In genomic region chr3:185733980-185734724, GRCh38 we compare ENCODE assay signal across 1 cellular context.
A peak's percentile ranks its signal among the peaks of the same experiment; 100 is the strongest.
TF ChIP-seq lines count a peak whose summit lies in the region.

No MANE protein-coding gene starts in this region.

TF ChIP-seq in K562, 482 proteins besides CTCF, POLR2A, EP300 and RAD21 (continues in another document):
- TF ChIP-seq JUND (IDR thresholded peaks at IDR 0.05; ENCODE audit: borderline replicate concordance, low read depth, low read length) (no peak), JUND (tag; IDR thresholded peaks at IDR 0.05; ENCODE audit: borderline replicate concordance, low read depth, low read length) (no peak; the same call in 2 of the 3 replicates), SAFB2 (IDR thresholded peaks at IDR 0.05; ENCODE audit: borderline replicate concordance, low read depth, low read length, severe bottlenecking) (no peak), STAT5B (CRISPR knock-in tag; IDR thresholded peaks at IDR 0.05) (no peak), CREB3 (tag; conservative IDR thresholded peaks at IDR 0.05; ENCODE audit: low read depth) (0 out of 2 replicates have a peak, but pooled peaks have one; percentile 41), FOXK2 (conservative IDR thresholded peaks at IDR 0.05 in 1 of 2, IDR thresholded peaks at IDR 0.05 in 1 of 2; ENCODE audit: low read depth in 2 of 2) (0 out of 4 replicates have a peak, but pooled peaks of 1 of the 2 experiments have one; percentile 31), PHF21A (IDR thresholded peaks at IDR 0.05; ENCODE audit: borderline replicate concordance, low read depth) (no peak), SMARCC2 (IDR thresholded peaks at IDR 0.05; ENCODE audit: low read depth) (no peak), KHSRP (IDR thresholded peaks at IDR 0.05) (no peak), FUS (optimal IDR thresholded peaks at IDR 0.05; ENCODE audit: low read depth, low read length) (no peak), CREBBP (IDR thresholded peaks at IDR 0.05; ENCODE audit: low read depth, low read length) (no peak), MXI1 (IDR thresholded peaks at IDR 0.05; ENCODE audit: low read depth, low read length) (0 out of 2 replicates have a peak, but pooled peaks have one; percentile 43), SRSF1 (IDR thresholded peaks at IDR 0.05; ENCODE audit: low read depth, low read length) (no peak), NFIX (CRISPR knock-in tag; IDR thresholded peaks at IDR 0.05; ENCODE audit: low read depth) (no peak), NONO (IDR thresholded peaks at IDR 0.05; ENCODE audit: low read depth in 2 of 2, low read length in 1 of 2) (no peak), PTBP1 (IDR thresholded peaks at IDR 0.05; ENCODE audit: low read depth, low read length) (no peak), RBBP5 (IDR thresholded peaks at IDR 0.05; ENCODE audit: borderline replicate concordance, insufficient read depth, low read length, poor library complexity, severe bottlenecking) (peak; percentile 3), ZNF707 (CRISPR knock-in tag; conservative IDR thresholded peaks at IDR 0.05) (no peak), ZNF41 (CRISPR knock-in tag; conservative IDR thresholded peaks at IDR 0.05) (no peak), ZNF766 (CRISPR knock-in tag; conservative IDR thresholded peaks at IDR 0.05) (peak; percentile 79; the same call in 1 of the 2 replicates), ZNF395 (CRISPR knock-in tag; IDR thresholded peaks at IDR 0.05) (0 out of 2 replicates have a peak, but pooled peaks have one; percentile 23), SRF (CRISPR knock-in tag; IDR thresholded peaks at IDR 0.05) (0 out of 4 replicates have a peak, but pooled peaks of 1 of the 2 experiments have one; percentile 32), NEUROD1 (IDR thresholded peaks at IDR 0.05; ENCODE audit: borderline replicate concordance, low read depth, low read length, partially characterized antibody) (no peak), NR1H2 (CRISPR knock-in tag; IDR thresholded peaks at IDR 0.05) (no peak), ADNP (tag; IDR thresholded peaks at IDR 0.05) (0 out of 2 replicates have a peak, but pooled peaks have one; percentile 2), JUNB (CRISPR knock-in tag; conservative IDR thresholded peaks at IDR 0.05) (no peak), CTBP1 (IDR thresholded peaks at IDR 0.05; ENCODE audit: borderline replicate concordance) (peak; percentile 74), MYNN (IDR thresholded peaks at IDR 0.05) (no peak), MYNN (CRISPR knock-in tag; IDR thresholded peaks at IDR 0.05) (no peak), SIX5 (IDR thresholded peaks at IDR 0.05; ENCODE audit: borderline replicate concordance in 1 of 2, insufficient read depth in 1 of 2, low read depth in 1 of 2, low read length in 2 of 2) (no peak), GABPB2 (CRISPR knock-in tag; conservative IDR thresholded peaks at IDR 0.05) (no peak), ELF4 (CRISPR knock-in tag; IDR thresholded peaks at IDR 0.05) (no peak), SMAD2 (IDR thresholded peaks at IDR 0.05; ENCODE audit: low read depth, low read length) (no peak), RREB1 (CRISPR knock-in tag; IDR thresholded peaks at IDR 0.05) (peak; percentile 25; the same call in 1 of the 2 replicates), DPF2 (IDR thresholded peaks at IDR 0.05) (no peak), CEBPG (CRISPR knock-in tag; IDR thresholded peaks at IDR 0.05) (peak; percentile 34; the same call in 1 of the 2 replicates), CEBPG (tag; conservative IDR thresholded peaks at IDR 0.05 in 1 of 2, IDR thresholded peaks at IDR 0.05 in 1 of 2) (0 out of 4 replicates have a peak, but pooled peaks of 1 of the 2 experiments have one; percentile 19), SAP30 (IDR thresholded peaks at IDR 0.05; ENCODE audit: borderline replicate concordance, insufficient read depth, low read depth, low read length, poor library complexity, severe bottlenecking) (no peak), ZNF778 (CRISPR knock-in tag; IDR thresholded peaks at IDR 0.05) (no peak), ZNF12 (CRISPR knock-in tag; IDR thresholded peaks at IDR 0.05) (no peak), IRF9 (tag; IDR thresholded peaks at IDR 0.05) (no peak), DEAF1 (CRISPR knock-in tag; IDR thresholded peaks at IDR 0.05) (peak; percentile 79), MCM5 (IDR thresholded peaks at IDR 0.05; ENCODE audit: low read depth) (no peak), FIP1L1 (IDR thresholded peaks at IDR 0.05; ENCODE audit: low read depth, low read length, poor library complexity, severe bottlenecking) (no peak), ZNF280A (IDR thresholded peaks at IDR 0.05; ENCODE audit: low read depth, partially characterized antibody) (no peak), NBN (IDR thresholded peaks at IDR 0.05; ENCODE audit: low read depth) (no peak), ELF1 (tag; IDR thresholded peaks at IDR 0.05) (no peak), EP400 (IDR thresholded peaks at IDR 0.05) (no peak), PKNOX1 (IDR thresholded peaks at IDR 0.05) (no peak), ZBTB33 (CRISPR knock-in tag; IDR thresholded peaks at IDR 0.05) (0 out of 2 replicates have a peak, but pooled peaks have one; percentile 11)
